In the genomic region with DNA sequence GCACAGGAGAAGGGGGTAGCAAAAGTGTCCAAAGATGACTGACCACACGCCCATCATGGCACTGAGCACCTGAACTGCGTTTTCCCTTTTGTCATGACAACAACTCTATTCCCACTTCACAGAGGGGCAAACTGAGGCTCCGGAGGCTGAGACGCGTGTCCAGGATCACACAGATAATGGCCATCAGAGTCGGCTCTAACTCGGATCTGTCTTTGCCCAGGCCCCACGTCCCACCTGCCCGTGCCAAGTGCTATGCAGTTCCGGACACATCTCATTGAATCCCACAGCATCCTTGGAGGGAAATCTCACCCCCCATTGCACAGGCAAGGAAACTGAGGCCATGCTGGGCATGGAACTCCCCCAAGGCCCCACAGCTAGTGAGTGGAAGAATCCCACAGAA, we compare ENCODE assay signal across 21 cellular contexts.
"Had no signal": no experiment of that assay in that cellular context is flagged by ENCODE, and none has a peak within 500 bp of the region (broad histone marks: within the 10 kb centered on the region; RNA-seq: fewer than 3 reads in every experiment).

No MANE protein-coding gene starts in this region.

- H3K9me3 Mint-ChIP-seq: natural killer cell; neural crest cell; stimulated activated naive B cell treated with anti-CD40 and anti-IgM and Interleukin-4, amounts not matched to agents 10 μg/mL and 1 μg/mL and 100 μg/mL, for 72 hours; stimulated activated naive CD8-positive, alpha-beta T cell treated with anti-CD3 and anti-CD28 coated beads, Interleukin-15, Interleukin-2, amounts not matched to agents 100 ng/mL and 50 ng/mL, for 24 hours had no signal

- H3K4me1 Mint-ChIP-seq: natural killer cell; stimulated activated naive B cell treated with anti-CD40 and anti-IgM and Interleukin-4, amounts not matched to agents 10 μg/mL and 1 μg/mL and 100 μg/mL, for 72 hours had no signal

- DNase-seq: cerebellar nuclear complex; effector CD4-positive, alpha-beta T cell; foreskin keratinocyte; kidney glomerular epithelial cell; left ventricle myocardium inferior; lower lobe of right lung; natural killer cell; stimulated activated CD4-positive, alpha-beta T cell treated with anti-CD3 and anti-CD28 coated beads, Interleukin-4, amount 100 ng/mL, for 4 hours; stimulated activated naive B cell treated with anti-CD40 and anti-IgM and Interleukin-4, amounts not matched to agents 10 μg/mL and 1 μg/mL and 100 μg/mL, for 72 hours; transverse colon had no signal

- H3K4me3 Mint-ChIP-seq: natural killer cell; neural crest cell; stimulated activated naive B cell treated with anti-CD40 and anti-IgM and Interleukin-4, amounts not matched to agents 10 μg/mL and 1 μg/mL and 100 μg/mL, for 72 hours; stimulated activated naive CD8-positive, alpha-beta T cell treated with anti-CD3 and anti-CD28 coated beads, Interleukin-15, Interleukin-2, amounts not matched to agents 100 ng/mL and 50 ng/mL, for 24 hours had no signal

- H3K36me3 Mint-ChIP-seq: natural killer cell; stimulated activated naive B cell treated with anti-CD40 and anti-IgM and Interleukin-4, amounts not matched to agents 10 μg/mL and 1 μg/mL and 100 μg/mL, for 72 hours had no signal

- H3K9me3 ChIP-seq: gastroesophageal sphincter, heart left ventricle, left ventricle myocardium inferior, lower lobe of right lung, prostate gland, right atrium auricular region, suprapubic skin, transverse colon had no signal

- H3K27me3 ChIP-seq: foreskin keratinocyte, hepatocyte, right atrium auricular region had no signal

- H3K27me3 Mint-ChIP-seq: stimulated activated naive CD8-positive, alpha-beta T cell treated with anti-CD3 and anti-CD28 coated beads, Interleukin-15, Interleukin-2, amounts not matched to agents 100 ng/mL and 50 ng/mL, for 24 hours had no signal

- H3K27ac Mint-ChIP-seq: natural killer cell; stimulated activated naive B cell treated with anti-CD40 and anti-IgM and Interleukin-4, amounts not matched to agents 10 μg/mL and 1 μg/mL and 100 μg/mL, for 72 hours; stimulated activated naive CD8-positive, alpha-beta T cell treated with anti-CD3 and anti-CD28 coated beads, Interleukin-15, Interleukin-2, amounts not matched to agents 100 ng/mL and 50 ng/mL, for 24 hours had no signal

- H3K36me3 ChIP-seq: gastroesophageal sphincter, heart left ventricle, left ventricle myocardium inferior, lower lobe of right lung, prostate gland, right atrium auricular region, suprapubic skin, transverse colon had no signal

- H3K27ac ChIP-seq: dorsolateral prefrontal cortex, epithelial cell of prostate, foreskin keratinocyte, gastroesophageal sphincter, heart left ventricle, hepatocyte, left ventricle myocardium inferior, lower lobe of right lung, parathyroid adenoma, prostate gland, right atrium auricular region, suprapubic skin, transverse colon had no signal

- H3K4me1 ChIP-seq: foreskin keratinocyte, gastroesophageal sphincter, left ventricle myocardium inferior, lower lobe of right lung, parathyroid adenoma, prostate gland, right atrium auricular region had no signal

- H3K9ac ChIP-seq: parathyroid adenoma had no signal

- H3K4me3 ChIP-seq: dorsolateral prefrontal cortex, gastroesophageal sphincter, heart left ventricle, hepatocyte, left ventricle myocardium inferior, lower lobe of right lung, prostate gland, right atrium auricular region, suprapubic skin, transverse colon had no signal
